Comparison of ENCODE assay signal across 12 cellular contexts in the genomic region with DNA sequence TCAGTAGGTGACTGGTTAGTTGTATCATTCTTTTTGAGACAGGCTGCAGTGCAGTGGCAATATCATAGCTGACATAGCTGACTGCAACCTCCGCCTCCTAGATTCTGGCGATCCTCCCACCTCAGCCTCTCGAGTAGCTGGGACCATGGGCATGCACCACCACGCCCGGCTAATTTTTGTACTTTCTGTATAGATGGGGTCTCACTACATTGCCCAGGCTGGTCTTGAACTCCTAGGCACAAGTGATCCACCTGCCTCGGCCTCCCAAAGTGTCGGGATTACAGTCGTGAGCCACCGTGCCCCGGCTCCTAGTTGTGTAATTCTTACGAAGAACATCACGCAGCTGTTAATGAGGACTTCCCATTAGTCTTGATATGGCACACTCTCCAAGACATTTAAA.
DNase-seq lines count a peak whose midpoint lies in the region; ATAC-seq, FAIRE-seq and TF ChIP-seq lines count a peak whose summit lies in the region.
"Had no signal": no experiment of that assay in that cellular context is flagged by ENCODE, and none has a peak within 500 bp of the region (broad histone marks: within the 10 kb centered on the region; RNA-seq: fewer than 3 reads in every experiment).

No MANE protein-coding gene starts in this region.

- H3K4me3 ChIP-seq in A549 (no peak overlapping the region; the same call in 2 of the 3 replicates), HFF-Myc (replicated peaks; ENCODE audit: low read depth, low read length) (peak overlapping the region; percentile 96), lower lobe of right lung (no peak overlapping the region)

- H3K27ac Mint-ChIP-seq in activated CD4-positive, alpha-beta memory T cell treated with anti-CD3 and anti-CD28 coated beads, Interleukin-2, amount 10 ng/mL, durations not matched to agents 7 days and 5 days = no peak overlapping the region

- H3K9me3 ChIP-seq in A549 (no peaks in the 10 kb centered on the region), lower lobe of right lung (no peaks in the 10 kb centered on the region)
- H3K9me3 ChIP-seq: tibial nerve had no signal

- no peak for TF ChIP-seq RAD21 in A549 (conservative IDR thresholded peaks at IDR 0.05 in 1 of 2, IDR thresholded peaks at IDR 0.05 in 1 of 2)

- no peaks in the 10 kb centered on the region for H3K27me3 ChIP-seq in lower lobe of right lung (ENCODE audit: low read depth)
- H3K27me3 ChIP-seq: tibial nerve had no signal

- H3K27me3 Mint-ChIP-seq in activated CD4-positive, alpha-beta memory T cell treated with anti-CD3 and anti-CD28 coated beads, Interleukin-2, amount 10 ng/mL, durations not matched to agents 7 days and 5 days = no peaks in the 10 kb centered on the region
- H3K27me3 Mint-ChIP-seq: CD4-positive, alpha-beta memory T cell had no signal

- no peaks in the 10 kb centered on the region for H3K9me3 Mint-ChIP-seq in activated CD4-positive, alpha-beta memory T cell treated with anti-CD3 and anti-CD28 coated beads, Interleukin-2, amount 10 ng/mL, durations not matched to agents 7 days and 5 days
- H3K9me3 Mint-ChIP-seq: CD4-positive, alpha-beta memory T cell had no signal

- H3K36me3 Mint-ChIP-seq in activated CD4-positive, alpha-beta memory T cell treated with anti-CD3 and anti-CD28 coated beads, Interleukin-2, amount 10 ng/mL, durations not matched to agents 7 days and 5 days (ENCODE audit: low read depth) = peaks cover 19% of the 10 kb centered on the region

- no peak for TF ChIP-seq EP300 in A549 (IDR thresholded peaks at IDR 0.05)

- no peak for FAIRE-seq in A549 (lab: Jason Lieb, UNC)
- no peak for FAIRE-seq in H54 (lab: Jason Lieb, UNC)
- FAIRE-seq in urothelium cell line (lab: Jason Lieb, UNC) = no peak

- DNase-seq in A549 (ENCODE audit: low read depth in 1 of 2, low spot score in 1 of 2) (no peak), HFF-Myc (ENCODE audit: extremely low read depth, low read depth) (no peak), lower lobe of right lung (no peak), DMS 273 (lab: John Stamatoyannopoulos, UW; ENCODE audit: unreplicated experiment) (no peak), H54 (ENCODE audit: insufficient read length, low spot score) (no peak), urothelium cell line (ENCODE audit: low spot score) (no peak)
- DNase-seq in activated CD4-positive, alpha-beta memory T cell treated with anti-CD3 and anti-CD28 coated beads, Interleukin-2, amount 10 ng/mL, durations not matched to agents 7 days and 5 days = no peak
- no peak for DNase-seq in activated CD8-positive, alpha-beta memory T cell treated with anti-CD3 and anti-CD28 coated beads, Interleukin-2, amount 50 U/mL, for 48 hours
- DNase-seq: CD4-positive, alpha-beta memory T cell; erythroblast; NCI-H1930 had no signal

- peaks cover 37% of the 10 kb centered on the region for H3K4me1 ChIP-seq in A549
- peaks cover 25% of the 10 kb centered on the region for H3K4me1 ChIP-seq in lower lobe of right lung

- WGBS in A549 (ENCODE audit: missing lambda C conversion rate) = 93% methylated on average over 12 of the region's 12 CpGs

- POLR2A ChIA-PET in A549 (lab: Yijun Ruan, JAX) = no interaction called here
- POLR2A ChIA-PET in activated CD4-positive, alpha-beta memory T cell treated with anti-CD3 and anti-CD28 coated beads, Interleukin-2, amount 10 ng/mL, durations not matched to agents 7 days and 5 days (lab: Charles Lee) = interaction anchor here (1.0 to 2.6 kb wide), 5 partner anchors 21 to 232 kb away, joined by 3 to 20 read pairs (median 5); a partner anchor contains a TSS

- peaks cover 32% of the 10 kb centered on the region for H3K4me1 Mint-ChIP-seq in activated CD4-positive, alpha-beta memory T cell treated with anti-CD3 and anti-CD28 coated beads, Interleukin-2, amount 10 ng/mL, durations not matched to agents 7 days and 5 days

- TF ChIP-seq POLR2A in A549 (IDR thresholded peaks at IDR 0.05; ENCODE audit: low read length) = no peak
- TF ChIP-seq POLR2A in H54 (IDR thresholded peaks at IDR 0.05; ENCODE audit: low read depth, low read length) = no peak

- peaks cover 16% of the 10 kb centered on the region for H3K36me3 ChIP-seq in lower lobe of right lung

- ATAC-seq in A549 (no peak), lower lobe of right lung (no peak)

- H3K27ac ChIP-seq in A549 = peak overlapping the region in 1 of 2 experiments; percentile 16; a peak in 2 of 6 replicates
- H3K27ac ChIP-seq in lower lobe of right lung = peak overlapping the region; percentile 92

- peak overlapping the region; percentile 93 for H3K4me2 ChIP-seq in A549

- CTCF ChIA-PET in A549 (lab: Yijun Ruan, JAX) = no interaction called here
- CTCF ChIA-PET in activated CD4-positive, alpha-beta memory T cell treated with anti-CD3 and anti-CD28 coated beads, Interleukin-2, amount 10 ng/mL, durations not matched to agents 7 days and 5 days (lab: Charles Lee) = interaction anchor here (1.1 kb wide), 1 partner anchor 21 kb away, joined by 5 read pairs; no protein-coding TSS in a partner anchor

- peak overlapping the region; percentile 92 for H3K4me3 Mint-ChIP-seq in activated CD4-positive, alpha-beta memory T cell treated with anti-CD3 and anti-CD28 coated beads, Interleukin-2, amount 10 ng/mL, durations not matched to agents 7 days and 5 days

- intact Hi-C loops in lower lobe of right lung (cut with DNase I) = no loop called here

- TF ChIP-seq CTCF in A549 (IDR thresholded peaks at IDR 0.05) (no peak), HFF-Myc (IDR thresholded peaks at IDR 0.05; ENCODE audit: low read depth, low read length, missing control alignments) (no peak), lower lobe of right lung (IDR thresholded peaks at IDR 0.05) (no peak)

TF ChIP-seq in A549, 52 proteins besides CTCF, POLR2A, EP300 and RAD21:
- TF ChIP-seq MYC (IDR thresholded peaks at IDR 0.05; ENCODE audit: borderline replicate concordance, low read length) (no peak), NPAS2 (CRISPR knock-in tag; IDR thresholded peaks at IDR 0.05; ENCODE audit: borderline replicate concordance) (no peak), CHD4 (IDR thresholded peaks at IDR 0.05; ENCODE audit: borderline replicate concordance) (no peak), RNF2 (IDR thresholded peaks at IDR 0.05; ENCODE audit: borderline replicate concordance, low read depth) (no peak), ZC3H11A (IDR thresholded peaks at IDR 0.05) (no peak), MAFK (IDR thresholded peaks at IDR 0.05; ENCODE audit: partially characterized antibody) (no peak), RFX5 (IDR thresholded peaks at IDR 0.05) (no peak), HOXB5 (CRISPR knock-in tag; IDR thresholded peaks at IDR 0.05) (no peak), NR3C1 (IDR thresholded peaks at IDR 0.05) (no peak), ZFP36 (IDR thresholded peaks at IDR 0.05; ENCODE audit: borderline replicate concordance, partially characterized antibody) (no peak), RCOR1 (IDR thresholded peaks at IDR 0.05; ENCODE audit: low read depth, low read length) (no peak)
